8 cellular contexts compared by ENCODE assay signal in the genomic region with DNA sequence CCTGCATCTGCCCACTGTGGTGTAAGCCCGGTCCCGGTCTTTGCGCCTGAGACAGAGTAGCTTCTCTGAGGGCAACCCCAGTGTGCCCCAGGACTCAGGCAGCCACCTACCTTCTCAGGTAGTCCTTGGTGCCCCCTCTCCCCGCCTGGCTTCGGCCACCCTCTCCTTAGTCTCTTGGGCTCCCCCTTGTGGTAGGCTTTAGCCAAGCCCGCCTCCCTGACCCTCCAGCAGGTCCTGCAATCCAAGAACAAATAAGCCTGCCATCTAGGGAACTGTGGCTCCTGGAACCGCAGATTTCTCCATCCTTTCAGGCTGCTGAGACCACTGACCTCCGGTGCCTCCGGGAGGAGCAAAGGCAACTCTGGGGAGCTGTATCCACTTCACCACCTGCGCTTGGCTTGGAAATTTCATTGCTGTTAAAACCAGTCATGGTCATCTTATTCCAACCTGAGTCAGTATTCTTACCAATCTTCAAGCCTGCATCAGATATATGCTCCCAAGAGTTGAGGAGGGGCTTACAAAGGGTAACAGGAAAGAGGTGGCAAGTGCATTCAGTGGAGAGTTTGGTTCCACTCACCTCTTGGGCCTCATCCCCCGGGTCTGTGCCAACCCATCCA. TPM values are rescaled to one million over a fixed set of nuclear protein-coding genes. Genes with fewer than 3 reads are reported as not detected.
DNase-seq lines count a peak whose midpoint lies in the region; ATAC-seq and TF ChIP-seq lines count a peak whose summit lies in the region.

No MANE protein-coding gene starts in this region.

- DNase-seq in activated effector memory CD4-positive, alpha-beta T cell treated with anti-CD3 and anti-CD28 coated beads, Interleukin-2, amount 50 U/mL, for 16 hours, result peak; percentile 68
- no peak for DNase-seq in activated effector memory CD4-positive, alpha-beta T cell treated with Interleukin-2 at 50 U/mL for 16 hours
- DNase-seq in NCI-H1092 treated with DMSO at 0.1 percent for 48 hours (lab: John Stamatoyannopoulos, UW) (peak; percentile 69), T-helper 9 cell (peak; percentile 1), choroid plexus epithelial cell (ENCODE audit: low read depth) (peak; percentile 78), left lobe of liver (ENCODE audit: low spot score) (peak; percentile 68)
- DNase-seq in stimulated activated CD8-positive, alpha-beta memory T cell treated with anti-CD3 and anti-CD28 coated beads, Interleukin-4, amount 100 ng/mL, for 48 hours, result peak; percentile 74

- ATAC-seq in HG02759 (IDR thresholded peaks at IDR 0.05; ENCODE audit: unreplicated experiment) (peak; percentile 90), left lobe of liver (peak; percentile 95)

- no peak overlapping the region for H3K4me3 ChIP-seq in choroid plexus epithelial cell (ENCODE audit: low read depth, low read length)

- TF ChIP-seq CTCF in choroid plexus epithelial cell (conservative IDR thresholded peaks at IDR 0.05; ENCODE audit: low read depth, low read length), result peak; percentile 96

RNA-seq across cellular contexts. Expression of a gene that starts 52.8 kb away (rescaled TPM):
- 0.08 TPM for total RNA-seq in left lobe of liver
